Comparison of ENCODE assay signal across 20 cellular contexts in genomic region chr13:36031490-36031889, GRCh38.
DNase-seq lines count a peak whose midpoint lies in the region; ATAC-seq, FAIRE-seq and TF ChIP-seq lines count a peak whose summit lies in the region.
"Had no signal": no experiment of that assay in that cellular context is flagged by ENCODE, and none has a peak within 500 bp of the region (broad histone marks: within the 10 kb centered on the region; RNA-seq: fewer than 3 reads in every experiment).

No MANE protein-coding gene starts in this region.

- CTCF ChIA-PET in HepG2 (lab: Yijun Ruan, JAX; ENCODE audit: low intra/inter-chr PET ratio, low total read pairs), result no interaction called here

- no peaks in the 10 kb centered on the region for H4K20me1 ChIP-seq in HepG2 (ENCODE audit: insufficient read depth, low read length)
- H4K20me1 ChIP-seq in MM.1S (ENCODE audit: insufficient read depth, low read length), result no peaks in the 10 kb centered on the region
- H4K20me1 ChIP-seq: BLaER1 had no signal

- no TSS peak for BruUV-seq in HepG2 (replicated peaks; lab: Mats Ljungman, UMichigan)

- no peak overlapping the region for H3K4me3 Mint-ChIP-seq in mesothelial cell of epicardium
- H3K4me3 Mint-ChIP-seq: CD8-positive, alpha-beta memory T cell had no signal

- H3K27ac ChIP-seq in HepG2 (ENCODE audit: extremely low read length, insufficient read depth, low read length) (no peak overlapping the region), right lobe of liver (no peak overlapping the region), body of pancreas (no peak overlapping the region), MM.1S (ENCODE audit: low read length) (no peak overlapping the region)
- H3K27ac ChIP-seq: BLaER1 had no signal

- H3K27ac Mint-ChIP-seq in mesothelial cell of epicardium, result peak overlapping the region; percentile 89
- H3K27ac Mint-ChIP-seq: CD8-positive, alpha-beta memory T cell had no signal

- FAIRE-seq in HepG2 (lab: Jason Lieb, UNC), result no peak
- FAIRE-seq: GM12892, GM18507, RCC 7860 had no signal

- H3K27me3 Mint-ChIP-seq in mesothelial cell of epicardium (ENCODE audit: low read depth), result peaks cover 1% of the 10 kb centered on the region
- H3K27me3 Mint-ChIP-seq: CD8-positive, alpha-beta memory T cell had no signal

- H2AFZ ChIP-seq in HepG2 (ENCODE audit: low read length) (no peak overlapping the region), MM.1S (ENCODE audit: low read length) (no peak overlapping the region)

- DNase-seq in HepG2 (ENCODE audit: low spot score) (no peak), right lobe of liver (no peak), astrocyte of the hippocampus (ENCODE audit: low read depth, low spot score) (peak; percentile 24), mesothelial cell of epicardium (ENCODE audit: low spot score in 2 of 2, unreplicated experiment in 2 of 2) (no peak), C1 segment of cervical spinal cord (lab: John Stamatoyannopoulos, UW) (no peak), body of pancreas (no peak), MM.1S (no peak)
- DNase-seq in stimulated activated naive CD8-positive, alpha-beta T cell treated with anti-CD3 and anti-CD28 coated beads, Interleukin-15, Interleukin-2, amounts not matched to agents 100 U/mL and 50 U/mL, for 24 hours, result no peak
- DNase-seq: 8988T; CD8-positive, alpha-beta memory T cell; DMS79; NCI-H1092; NCI-H1436 treated with DMSO at 0.1 percent for 48 hours; NCI-H2029; NCI-H2171; NK-92 treated with Interleukin-12 subunit alpha and Interleukin-12 subunit beta, amount 100 ng/mL, for 24 hours had no signal

- ATAC-seq in HepG2 (no peak), right lobe of liver (no peak), body of pancreas (no peak)
- ATAC-seq in stimulated activated naive CD8-positive, alpha-beta T cell treated with anti-CD3 and anti-CD28 coated beads, Interleukin-15, Interleukin-2, amounts not matched to agents 100 U/mL and 50 U/mL, for 24 hours, result no peak

- no peaks in the 10 kb centered on the region for H3F3A ChIP-seq in MM.1S (ENCODE audit: insufficient read depth, low read length)

- POLR2A ChIA-PET in HepG2 (lab: Yijun Ruan, JAX), result no interaction called here

- no peak for TF ChIP-seq CTCF in HepG2 (CRISPR knock-in tag; IDR thresholded peaks at IDR 0.05)
- no peak for TF ChIP-seq CTCF in right lobe of liver (IDR thresholded peaks at IDR 0.05)
- TF ChIP-seq CTCF in mesothelial cell of epicardium (IDR thresholded peaks at IDR 0.05; ENCODE audit: unreplicated experiment), result no peak
- TF ChIP-seq CTCF in body of pancreas (IDR thresholded peaks at IDR 0.05), result no peak
- TF ChIP-seq CTCF in MM.1S (IDR thresholded peaks at IDR 0.05; ENCODE audit: low read length), result no peak

- H3K9me3 ChIP-seq in HepG2 (ENCODE audit: low read length) (no peaks in the 10 kb centered on the region), right lobe of liver (no peaks in the 10 kb centered on the region), body of pancreas (no peaks in the 10 kb centered on the region), MM.1S (replicated peaks; ENCODE audit: insufficient read depth, low read length) (no peaks in the 10 kb centered on the region)
- H3K9me3 ChIP-seq: BLaER1 had no signal

- in situ Hi-C loops in HepG2 (cut with HindIII; ENCODE audit: extremely low pct_ligation_motif_present, low pct_unique_long_range_greater_than_20kb), result no loop called here

- TF ChIP-seq RAD21 in HepG2 (CRISPR knock-in tag; IDR thresholded peaks at IDR 0.05), result no peak

- no peak overlapping the region for H3K4me3 ChIP-seq in HepG2 (replicated peaks in 1 of 3; ENCODE audit: insufficient read depth in 1 of 3, low read depth in 2 of 3, low read length in 3 of 3)
- H3K4me3 ChIP-seq in right lobe of liver, result no peak overlapping the region
- H3K4me3 ChIP-seq in body of pancreas, result no peak overlapping the region
- no peak overlapping the region for H3K4me3 ChIP-seq in MM.1S (ENCODE audit: low read length)
- H3K4me3 ChIP-seq: BLaER1 had no signal

- WGBS in HepG2 (ENCODE audit: low lambda C conversion rate), result 34% methylated on average over 8 of the region's 8 CpGs
- 59% methylated on average over 8 of the region's 8 CpGs for WGBS in right lobe of liver (ENCODE audit: insufficient coverage, low coverage, low lambda C conversion rate, missing lambda C conversion rate)
- 76 to 77% methylated on average over 8 of the region's 8 CpGs for whole genome bisulfite sequencing in body of pancreas, 2 donors

- H3K9ac ChIP-seq in HepG2 (ENCODE audit: insufficient read depth, low read depth, low read length), result no peak overlapping the region
- no peak overlapping the region for H3K9ac ChIP-seq in MM.1S (ENCODE audit: low read length)
- H3K9ac ChIP-seq: BLaER1 had no signal

- no peak for TF ChIP-seq EP300 in HepG2 (IDR thresholded peaks at IDR 0.05; ENCODE audit: low read depth in 2 of 2, low read length in 2 of 2)
- no peak for TF ChIP-seq EP300 in HepG2 (CRISPR knock-in tag; IDR thresholded peaks at IDR 0.05; ENCODE audit: borderline replicate concordance)

- no peaks in the 10 kb centered on the region for H3K9me3 Mint-ChIP-seq in mesothelial cell of epicardium

- H3K4me2 ChIP-seq in HepG2 (ENCODE audit: low read depth, low read length) (no peak overlapping the region), MM.1S (ENCODE audit: low read depth, low read length) (no peak overlapping the region)
- H3K4me2 ChIP-seq: BLaER1 had no signal

- intact Hi-C loops in HepG2 (cut with micrococcal nuclease; ENCODE audit: unreplicated experiment), result no loop called here
- intact Hi-C loops in right lobe of liver (cut with DNase I), result no loop called here
- intact Hi-C loops in body of pancreas (cut with DNase I), result no loop called here

- H3K27me3 ChIP-seq in HepG2 (ENCODE audit: control insufficient read depth in 1 of 2, insufficient read depth in 2 of 2, low read length in 2 of 2), result peaks cover 0 to 8% of the 10 kb centered on the region in 2 experiments; a peak in 1 of 5 replicates
- no peaks in the 10 kb centered on the region for H3K27me3 ChIP-seq in right lobe of liver
- H3K27me3 ChIP-seq in body of pancreas, result no peaks in the 10 kb centered on the region
- no peaks in the 10 kb centered on the region for H3K27me3 ChIP-seq in MM.1S (replicated peaks; ENCODE audit: insufficient read depth, low read length)
- H3K27me3 ChIP-seq: BLaER1 had no signal

- H3K36me3 ChIP-seq in HepG2 (replicated peaks in 1 of 2; ENCODE audit: control insufficient read depth in 1 of 2, insufficient read depth in 2 of 2, low read length in 2 of 2), result no peaks in the 10 kb centered on the region
- no peaks in the 10 kb centered on the region for H3K36me3 ChIP-seq in right lobe of liver
- H3K36me3 ChIP-seq in body of pancreas (replicated peaks in 1 of 2; ENCODE audit: insufficient read depth in 1 of 2, low read depth in 2 of 2), result no peaks in the 10 kb centered on the region
- H3K36me3 ChIP-seq in MM.1S (replicated peaks; ENCODE audit: insufficient read depth, low read length), result no peaks in the 10 kb centered on the region
- H3K36me3 ChIP-seq: BLaER1 had no signal

- no peaks in the 10 kb centered on the region for H3K4me1 ChIP-seq in HepG2 (ENCODE audit: insufficient read depth, low read length)
- no peaks in the 10 kb centered on the region for H3K4me1 ChIP-seq in right lobe of liver
- no peaks in the 10 kb centered on the region for H3K4me1 ChIP-seq in body of pancreas
- H3K4me1 ChIP-seq in MM.1S (ENCODE audit: low read length), result no peaks in the 10 kb centered on the region

- no peaks in the 10 kb centered on the region for H3K36me3 Mint-ChIP-seq in mesothelial cell of epicardium
- H3K36me3 Mint-ChIP-seq: CD8-positive, alpha-beta memory T cell had no signal

- H3K79me2 ChIP-seq in HepG2 (ENCODE audit: insufficient read depth, low read length) (no peaks in the 10 kb centered on the region), MM.1S (ENCODE audit: low read length) (no peaks in the 10 kb centered on the region)

- no peak for TF ChIP-seq POLR2A in HepG2 (IDR thresholded peaks at IDR 0.05; ENCODE audit: insufficient read depth in 1 of 2, low read depth in 2 of 2, low read length in 2 of 2)
- no peak for TF ChIP-seq POLR2A in right lobe of liver (IDR thresholded peaks at IDR 0.05)
- no peak for TF ChIP-seq POLR2A in body of pancreas (IDR thresholded peaks at IDR 0.05)

- H3K9me2 ChIP-seq in MM.1S (replicated peaks; ENCODE audit: insufficient read depth, low read length), result no peaks in the 10 kb centered on the region

- peaks cover 39% of the 10 kb centered on the region for H3K4me1 Mint-ChIP-seq in mesothelial cell of epicardium
- H3K4me1 Mint-ChIP-seq: CD8-positive, alpha-beta memory T cell had no signal

TF ChIP-seq in HepG2, 621 proteins besides CTCF, POLR2A, EP300 and RAD21:
- TF ChIP-seq CREB1 (IDR thresholded peaks at IDR 0.05) (peak; percentile 57), CREB1 (CRISPR knock-in tag; IDR thresholded peaks at IDR 0.05) (no peak), HMG20B (CRISPR knock-in tag; conservative IDR thresholded peaks at IDR 0.05) (no peak)
